Comparison of ENCODE assay signal across 8 cellular contexts in the genomic region with DNA sequence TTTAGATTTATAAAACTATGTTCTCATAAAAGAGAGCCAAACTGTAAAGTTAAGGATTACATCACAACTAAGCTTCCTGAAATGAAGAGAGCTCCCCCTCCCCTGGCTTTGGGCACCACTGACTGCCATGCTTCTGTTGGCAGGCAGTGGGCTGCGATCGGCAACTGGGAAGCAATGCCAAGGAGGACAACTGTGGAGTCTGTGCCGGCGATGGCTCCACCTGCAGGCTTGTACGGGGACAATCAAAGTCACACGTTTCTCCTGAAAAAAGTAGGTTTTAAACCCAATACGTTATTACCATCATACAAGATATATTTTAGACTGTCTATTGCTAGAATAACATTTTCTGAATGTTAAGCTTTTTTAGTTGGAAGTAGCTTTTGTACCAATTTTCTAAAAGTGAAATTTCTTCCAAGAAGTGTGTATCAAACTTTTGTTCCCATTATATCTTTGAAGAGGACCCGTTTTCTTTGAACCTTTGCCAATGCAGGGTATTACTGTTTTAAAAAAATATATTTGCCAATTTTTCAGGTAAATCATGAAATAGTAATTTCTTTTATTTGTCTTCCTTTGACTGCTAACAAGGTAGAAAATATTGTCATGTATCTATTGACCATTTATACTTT.
DNase-seq lines count a peak whose midpoint lies in the region; ATAC-seq and TF ChIP-seq lines count a peak whose summit lies in the region.

No MANE protein-coding gene starts in this region.

- no peak overlapping the region for H3K27ac Mint-ChIP-seq in activated CD8-positive, alpha-beta memory T cell treated with anti-CD3 and anti-CD28 coated beads, Interleukin-2, amount 10 ng/mL, durations not matched to agents 7 days and 5 days

- H3K27me3 Mint-ChIP-seq in activated CD8-positive, alpha-beta memory T cell treated with anti-CD3 and anti-CD28 coated beads, Interleukin-2, amount 10 ng/mL, durations not matched to agents 7 days and 5 days = peaks cover 2% of the 10 kb centered on the region

- no peaks in the 10 kb centered on the region for H3K36me3 Mint-ChIP-seq in activated CD8-positive, alpha-beta memory T cell treated with anti-CD3 and anti-CD28 coated beads, Interleukin-2, amount 10 ng/mL, durations not matched to agents 7 days and 5 days

- CTCF ChIA-PET in activated CD8-positive, alpha-beta memory T cell treated with anti-CD3 and anti-CD28 coated beads, Interleukin-2, amount 10 ng/mL, durations not matched to agents 7 days and 5 days (lab: Charles Lee) = interaction anchor here (1.4 kb wide), 1 partner anchor 25 kb away, joined by 3 read pairs; no protein-coding TSS in a partner anchor

- H3K4me3 Mint-ChIP-seq in activated CD8-positive, alpha-beta memory T cell treated with anti-CD3 and anti-CD28 coated beads, Interleukin-2, amount 10 ng/mL, durations not matched to agents 7 days and 5 days = no peak overlapping the region

- H3K9me3 Mint-ChIP-seq in activated CD8-positive, alpha-beta memory T cell treated with anti-CD3 and anti-CD28 coated beads, Interleukin-2, amount 10 ng/mL, durations not matched to agents 7 days and 5 days (ENCODE audit: low read depth) = peaks cover 2% of the 10 kb centered on the region

- DNase-seq in activated CD4-positive, alpha-beta T cell treated with anti-CD3 and anti-CD28 coated beads for 48 hours = peak; percentile 21
- DNase-seq in activated CD4-positive, alpha-beta T cell treated with anti-CD3 and anti-CD28 coated beads, Interleukin-2, amount 50 U/mL, for 1 hour = no peak
- DNase-seq in NCI-H446 treated with DMSO at 0.1 percent for 48 hours (lab: John Stamatoyannopoulos, UW) (peak; percentile 10), epithelial cell of proximal tubule (ENCODE audit: low read depth) (no peak), pons (ENCODE audit: low spot score) (peak; percentile 48), AG08395 (ENCODE audit: low spot score) (no peak)
- DNase-seq in activated CD8-positive, alpha-beta memory T cell treated with anti-CD3 and anti-CD28 coated beads, Interleukin-2, amount 10 ng/mL, durations not matched to agents 7 days and 5 days = no peak
- DNase-seq in effector CD4-positive, alpha-beta T cell = no peak

- H3K4me3 ChIP-seq in epithelial cell of proximal tubule (ENCODE audit: low read depth, low read length) = no peak overlapping the region

- TF ChIP-seq CTCF in epithelial cell of proximal tubule (conservative IDR thresholded peaks at IDR 0.05; ENCODE audit: low read depth, low read length) = peak; percentile 80

- H3K4me1 Mint-ChIP-seq in activated CD8-positive, alpha-beta memory T cell treated with anti-CD3 and anti-CD28 coated beads, Interleukin-2, amount 10 ng/mL, durations not matched to agents 7 days and 5 days = no peaks in the 10 kb centered on the region

- ATAC-seq in activated CD8-positive, alpha-beta memory T cell treated with anti-CD3 and anti-CD28 coated beads, Interleukin-2, amount 10 ng/mL, durations not matched to agents 7 days and 5 days = no peak

Comparison
In these comparisons a context has a peak if more than half of its experiments do, and no peak if none do; other contexts are left out.
1. DNase-seq: peak in activated CD4-positive, alpha-beta T cell treated with anti-CD3 and anti-CD28 coated beads for 48 hours (single experiment), NCI-H446 treated with DMSO at 0.1 percent for 48 hours (single experiment) and pons (single experiment); none in activated CD4-positive, alpha-beta T cell treated with anti-CD3 and anti-CD28 coated beads, Interleukin-2, amount 50 U/mL, for 1 hour (single experiment), epithelial cell of proximal tubule (single experiment), activated CD8-positive, alpha-beta memory T cell treated with anti-CD3 and anti-CD28 coated beads, Interleukin-2, amount 10 ng/mL, durations not matched to agents 7 days and 5 days (single experiment), AG08395 (single experiment) and effector CD4-positive, alpha-beta T cell (single experiment).